ENCODE assay signal across 1 cellular context in genomic region chr11:96196074-96196787, GRCh38.
TF ChIP-seq lines count a peak whose summit lies in the region.

No MANE protein-coding gene starts in this region.

TF ChIP-seq in WTC11, 78 proteins besides CTCF, POLR2A, EP300 and RAD21 (continued from another document):
- TF ChIP-seq ZNF425 (CRISPR knock-in tag; conservative IDR thresholded peaks at IDR 0.05): no peak
